37 cellular contexts compared by ENCODE assay signal in genomic region chr14:78175412-78175811, GRCh38. TPM values are rescaled to one million over a fixed set of nuclear protein-coding genes. Genes with fewer than 3 reads are reported as not detected.
"Had no signal": no experiment of that assay in that cellular context is flagged by ENCODE, and none has a peak within 500 bp of the region (broad histone marks: within the 10 kb centered on the region; RNA-seq: fewer than 3 reads in every experiment).

No MANE protein-coding gene starts in this region.

- H3K9me3 Mint-ChIP-seq: activated naive CD4-positive, alpha-beta T cell treated with anti-CD3 and anti-CD28 coated beads for 36 hours; activated naive CD4-positive, alpha-beta T cell treated with anti-CD3 and anti-CD28 coated beads, Interleukin-2, amount 50 U/mL, for 72 hours; activated naive CD8-positive, alpha-beta T cell treated with anti-CD3 and anti-CD28 coated beads for 36 hours; activated naive CD8-positive, alpha-beta T cell treated with anti-CD3 and anti-CD28 coated beads, Interleukin-2, amount 50 U/mL, for 24 hours; activated T-cell treated with anti-CD3 and anti-CD28 coated beads, Interleukin-2, amount 50 U/mL, for 24 hours; activated T-cell treated with anti-CD3 and anti-CD28 coated beads, Interleukin-2, amount 50 U/mL, for 4 hours; activated T-helper 1 cell treated with anti-CD3 and anti-CD28 coated beads, Interleukin-12 subunit alpha, Interleukin-12 subunit beta, Interleukin-2, Interleukin-4 antibody, amounts not matched to agents 30 ng/mL and 10 ng/mL and 1 ng/mL, durations not matched to agents 14 hours and 24 hours and 36 hours; activated T-helper 17 cell treated with anti-CD3 and anti-CD28 coated beads, Interleukin-2, amount 50 U/mL, for 72 hours; activated T-helper 2 cell treated with anti-CD3 and anti-CD28 coated beads, Interferon-gamma antibody, Interleukin-2, Interleukin-4, amounts not matched to agents 10 μg/mL and 5 μg/mL and 100 μg/mL, durations not matched to agents 14 hours and 24 hours and 36 hours had no signal

- H3K4me3 Mint-ChIP-seq: activated naive CD4-positive, alpha-beta T cell treated with anti-CD3 and anti-CD28 coated beads for 36 hours; activated naive CD4-positive, alpha-beta T cell treated with anti-CD3 and anti-CD28 coated beads, Interleukin-2, amount 10 ng/mL, durations not matched to agents 7 days and 5 days; activated naive CD4-positive, alpha-beta T cell treated with anti-CD3 and anti-CD28 coated beads, Interleukin-2, amount 50 U/mL, for 24 hours; activated naive CD8-positive, alpha-beta T cell; activated naive CD8-positive, alpha-beta T cell treated with anti-CD3 and anti-CD28 coated beads for 36 hours; activated naive CD8-positive, alpha-beta T cell treated with anti-CD3 and anti-CD28 coated beads, Interleukin-2, amount 10 ng/mL, durations not matched to agents 7 days and 5 days; activated naive CD8-positive, alpha-beta T cell treated with anti-CD3 and anti-CD28 coated beads, Interleukin-2, amount 50 U/mL, for 24 hours; activated T-cell treated with anti-CD3 and anti-CD28 coated beads, Interleukin-2, amount 50 U/mL, for 24 hours; activated T-cell treated with anti-CD3 and anti-CD28 coated beads, Interleukin-2, amount 50 U/mL, for 4 hours; activated T-cell treated with anti-CD3 and anti-CD28 coated beads, Interleukin-2, amount 50 U/mL, for 72 hours; activated T-helper 1 cell treated with anti-CD3 and anti-CD28 coated beads, Interleukin-12 subunit alpha, Interleukin-12 subunit beta, Interleukin-2, Interleukin-4 antibody, amounts not matched to agents 30 ng/mL and 10 ng/mL and 1 ng/mL, durations not matched to agents 14 hours and 24 hours and 36 hours; activated T-helper 17 cell treated with anti-CD3 and anti-CD28 coated beads, Interleukin-2, amount 50 U/mL, for 72 hours; central memory CD8-positive, alpha-beta T cell had no signal

- H3K4me1 ChIP-seq: adrenal gland, ascending aorta, body of pancreas, breast epithelium had no signal

- FAIRE-seq: astrocyte, bronchial epithelial cell had no signal

- H3K27ac ChIP-seq: adrenal gland, ascending aorta, body of pancreas, brain microvascular endothelial cell, breast epithelium, cardiac muscle cell had no signal

- H3K36me3 Mint-ChIP-seq: activated naive CD4-positive, alpha-beta T cell treated with anti-CD3 and anti-CD28 coated beads, Interleukin-2, amount 10 ng/mL, durations not matched to agents 7 days and 5 days; activated naive CD4-positive, alpha-beta T cell treated with anti-CD3 and anti-CD28 coated beads, Interleukin-2, amount 50 U/mL, for 24 hours; activated naive CD4-positive, alpha-beta T cell treated with anti-CD3 and anti-CD28 coated beads, Interleukin-2, amount 50 U/mL, for 72 hours; activated naive CD8-positive, alpha-beta T cell; activated naive CD8-positive, alpha-beta T cell treated with anti-CD3 and anti-CD28 coated beads for 36 hours; activated naive CD8-positive, alpha-beta T cell treated with anti-CD3 and anti-CD28 coated beads, Interleukin-2, amount 10 ng/mL, durations not matched to agents 7 days and 5 days had no signal

- H3K27ac Mint-ChIP-seq: activated naive CD4-positive, alpha-beta T cell treated with anti-CD3 and anti-CD28 coated beads for 36 hours; activated naive CD4-positive, alpha-beta T cell treated with anti-CD3 and anti-CD28 coated beads, Interleukin-2, amount 10 ng/mL, durations not matched to agents 7 days and 5 days; activated naive CD4-positive, alpha-beta T cell treated with anti-CD3 and anti-CD28 coated beads, Interleukin-2, amount 50 U/mL, for 24 hours; activated naive CD4-positive, alpha-beta T cell treated with anti-CD3 and anti-CD28 coated beads, Interleukin-2, amount 50 U/mL, for 72 hours; activated naive CD8-positive, alpha-beta T cell; activated naive CD8-positive, alpha-beta T cell treated with anti-CD3 and anti-CD28 coated beads for 36 hours; activated naive CD8-positive, alpha-beta T cell treated with anti-CD3 and anti-CD28 coated beads, Interleukin-2, amount 10 ng/mL, durations not matched to agents 7 days and 5 days; activated naive CD8-positive, alpha-beta T cell treated with anti-CD3 and anti-CD28 coated beads, Interleukin-2, amount 50 U/mL, for 24 hours; activated T-cell treated with anti-CD3 and anti-CD28 coated beads, Interleukin-2, amount 50 U/mL, for 24 hours; activated T-cell treated with anti-CD3 and anti-CD28 coated beads, Interleukin-2, amount 50 U/mL, for 72 hours; activated T-helper 1 cell treated with anti-CD3 and anti-CD28 coated beads, Interleukin-12 subunit alpha, Interleukin-12 subunit beta, Interleukin-2, Interleukin-4 antibody, amounts not matched to agents 30 ng/mL and 10 ng/mL and 1 ng/mL, durations not matched to agents 14 hours and 24 hours and 36 hours; activated T-helper 17 cell treated with anti-CD3 and anti-CD28 coated beads, Interleukin-2, amount 50 U/mL, for 72 hours; activated T-helper 2 cell treated with anti-CD3 and anti-CD28 coated beads, Interferon-gamma antibody, Interleukin-2, Interleukin-4, amounts not matched to agents 10 μg/mL and 5 μg/mL and 100 μg/mL, durations not matched to agents 14 hours and 24 hours and 36 hours had no signal

- H3K4me3 ChIP-seq: adrenal gland, ascending aorta, body of pancreas, breast epithelium, cardiac muscle cell had no signal

- H3K36me3 ChIP-seq: adrenal gland, ascending aorta, brain microvascular endothelial cell, breast epithelium, cardiac muscle cell had no signal

- H3K9me3 ChIP-seq: adrenal gland, ascending aorta, body of pancreas, breast epithelium had no signal

- DNase-seq: activated gamma-delta T cell; activated gamma-delta T cell treated with Interleukin-2 at 50 U/mL for 16 hours; activated naive CD4-positive, alpha-beta T cell; activated naive CD4-positive, alpha-beta T cell treated with anti-CD3 and anti-CD28 coated beads for 36 hours; activated naive CD4-positive, alpha-beta T cell treated with anti-CD3 and anti-CD28 coated beads, Interleukin-2, amount 10 ng/mL, durations not matched to agents 7 days and 5 days; activated naive CD4-positive, alpha-beta T cell treated with anti-CD3 and anti-CD28 coated beads, Interleukin-2, amount 50 U/mL, for 16 hours; activated naive CD4-positive, alpha-beta T cell treated with Interleukin-2 at 50 U/mL for 16 hours; activated naive CD8-positive, alpha-beta T cell treated with anti-CD3 and anti-CD28 coated beads for 36 hours; activated naive CD8-positive, alpha-beta T cell treated with anti-CD3 and anti-CD28 coated beads, Interleukin-2, amount 10 ng/mL, durations not matched to agents 7 days and 5 days; activated naive CD8-positive, alpha-beta T cell treated with anti-CD3 and anti-CD28 coated beads, Interleukin-2, amount 50 U/mL, for 24 hours; activated T-cell treated with anti-CD3 and anti-CD28 coated beads for 4 hours; activated T-cell treated with anti-CD3 and anti-CD28 coated beads, Interleukin-2, amount 50 U/mL, for 1 hour; activated T-cell treated with anti-CD3 and anti-CD28 coated beads, Interleukin-2, amount 50 U/mL, for 24 hours; activated T-cell treated with anti-CD3 and anti-CD28 coated beads, Interleukin-2, amount 50 U/mL, for 4 hours; activated T-cell treated with anti-CD3 and anti-CD28 coated beads, Interleukin-2, amount 50 U/mL, for 48 hours; activated T-cell treated with anti-CD3 and anti-CD28 coated beads, Interleukin-2, amount 50 U/mL, for 72 hours; adrenal gland; amniotic stem cell; amygdala; anterior cingulate cortex; aorta; body of pancreas; brain microvascular endothelial cell; central memory CD4-positive, alpha-beta T cell; cerebellar nuclear complex had no signal

- ATAC-seq: activated naive CD4-positive, alpha-beta T cell treated with anti-CD3 and anti-CD28 coated beads, Interleukin-2, amount 50 U/mL, for 72 hours; activated naive CD8-positive, alpha-beta T cell treated with anti-CD3 and anti-CD28 coated beads, Interleukin-2, amount 50 U/mL, for 24 hours; activated T-cell treated with anti-CD3 and anti-CD28 coated beads, Interleukin-2, amount 50 U/mL, for 4 hours; activated T-cell treated with anti-CD3 and anti-CD28 coated beads, Interleukin-2, amount 50 U/mL, for 72 hours; activated T-helper 17 cell treated with anti-CD3 and anti-CD28 coated beads, Interleukin-2, amount 50 U/mL, for 72 hours; body of pancreas had no signal

- H3K4me1 Mint-ChIP-seq: activated naive CD4-positive, alpha-beta T cell treated with anti-CD3 and anti-CD28 coated beads, Interleukin-2, amount 10 ng/mL, durations not matched to agents 7 days and 5 days; activated naive CD4-positive, alpha-beta T cell treated with anti-CD3 and anti-CD28 coated beads, Interleukin-2, amount 50 U/mL, for 24 hours; activated naive CD8-positive, alpha-beta T cell treated with anti-CD3 and anti-CD28 coated beads, Interleukin-2, amount 10 ng/mL, durations not matched to agents 7 days and 5 days; activated naive CD8-positive, alpha-beta T cell treated with anti-CD3 and anti-CD28 coated beads, Interleukin-2, amount 50 U/mL, for 24 hours; activated T-helper 17 cell treated with anti-CD3 and anti-CD28 coated beads, Interleukin-2, amount 50 U/mL, for 72 hours; central memory CD8-positive, alpha-beta T cell had no signal

- H3K27me3 Mint-ChIP-seq: central memory CD8-positive, alpha-beta T cell had no signal

- H3K27me3 ChIP-seq: adrenal gland, ascending aorta, body of pancreas, brain microvascular endothelial cell had no signal

RNA-seq across cellular contexts. Expression of gene NRXN3, which starts 5.2 kb away (rescaled TPM):
- total RNA-seq: activated naive CD4-positive, alpha-beta T cell treated with anti-CD3 and anti-CD28 coated beads for 36 hours; activated naive CD4-positive, alpha-beta T cell treated with anti-CD3 and anti-CD28 coated beads, Interleukin-2, amount 50 U/mL, for 72 hours; activated naive CD8-positive, alpha-beta T cell treated with anti-CD3 and anti-CD28 coated beads for 36 hours; activated naive CD8-positive, alpha-beta T cell treated with anti-CD3 and anti-CD28 coated beads, Interleukin-2, amount 10 ng/mL, durations not matched to agents 7 days and 5 days; activated T-cell treated with anti-CD3 and anti-CD28 coated beads, Interleukin-2, amount 50 U/mL, for 4 hours; activated T-cell treated with anti-CD3 and anti-CD28 coated beads, Interleukin-2, amount 50 U/mL, for 72 hours; activated T-helper 1 cell treated with anti-CD3 and anti-CD28 coated beads, Interleukin-12 subunit alpha, Interleukin-12 subunit beta, Interleukin-2, Interleukin-4 antibody, amounts not matched to agents 30 ng/mL and 10 ng/mL and 1 ng/mL, durations not matched to agents 14 hours and 24 hours and 36 hours; activated T-helper 17 cell treated with anti-CD3 and anti-CD28 coated beads, Interleukin-2, amount 50 U/mL, for 72 hours; activated T-helper 2 cell treated with anti-CD3 and anti-CD28 coated beads, Interferon-gamma antibody, Interleukin-2, Interleukin-4, amounts not matched to agents 10 μg/mL and 5 μg/mL and 100 μg/mL, durations not matched to agents 14 hours and 24 hours and 36 hours had no signal
